Comparison of ENCODE assay signal across 1 cellular context in the genomic region with DNA sequence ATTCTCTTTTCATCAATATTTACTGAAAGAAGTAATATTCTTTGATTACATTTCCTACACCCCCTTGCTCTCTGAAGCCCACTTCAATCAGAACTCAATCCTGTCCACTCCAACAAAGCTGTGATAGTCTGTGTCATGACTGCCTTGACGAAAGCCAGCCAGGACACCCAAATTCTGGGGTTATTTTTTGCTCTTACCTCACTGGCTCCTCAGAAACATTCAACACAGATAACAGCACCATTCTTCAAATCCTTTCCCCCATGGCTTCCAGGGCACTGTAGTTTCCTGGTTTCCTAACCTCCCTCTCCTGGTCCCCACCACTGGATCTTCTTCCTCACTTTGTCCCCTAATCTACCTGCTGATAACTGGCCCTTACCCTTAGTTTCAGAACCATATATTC.
TF ChIP-seq lines count a peak whose summit lies in the region.

No MANE protein-coding gene starts in this region.

TF ChIP-seq in WTC11, 78 proteins besides CTCF, POLR2A, EP300 and RAD21 (continued from another document):
- TF ChIP-seq, protein P1, sequence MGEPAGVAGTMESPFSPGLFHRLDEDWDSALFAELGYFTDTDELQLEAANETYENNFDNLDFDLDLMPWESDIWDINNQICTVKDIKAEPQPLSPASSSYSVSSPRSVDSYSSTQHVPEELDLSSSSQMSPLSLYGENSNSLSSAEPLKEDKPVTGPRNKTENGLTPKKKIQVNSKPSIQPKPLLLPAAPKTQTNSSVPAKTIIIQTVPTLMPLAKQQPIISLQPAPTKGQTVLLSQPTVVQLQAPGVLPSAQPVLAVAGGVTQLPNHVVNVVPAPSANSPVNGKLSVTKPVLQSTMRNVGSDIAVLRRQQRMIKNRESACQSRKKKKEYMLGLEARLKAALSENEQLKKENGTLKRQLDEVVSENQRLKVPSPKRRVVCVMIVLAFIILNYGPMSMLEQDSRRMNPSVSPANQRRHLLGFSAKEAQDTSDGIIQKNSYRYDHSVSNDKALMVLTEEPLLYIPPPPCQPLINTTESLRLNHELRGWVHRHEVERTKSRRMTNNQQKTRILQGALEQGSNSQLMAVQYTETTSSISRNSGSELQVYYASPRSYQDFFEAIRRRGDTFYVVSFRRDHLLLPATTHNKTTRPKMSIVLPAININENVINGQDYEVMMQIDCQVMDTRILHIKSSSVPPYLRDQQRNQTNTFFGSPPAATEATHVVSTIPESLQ (CRISPR knock-in tag; IDR thresholded peaks at IDR 0.05), result no peak
- no peak for TF ChIP-seq FOXJ3 (CRISPR knock-in tag; IDR thresholded peaks at IDR 0.05; ENCODE audit: borderline replicate concordance)
